Comparison of ENCODE assay signal across 1 cellular context in genomic region chr3:142828703-142829304, GRCh38.
TF ChIP-seq lines count a peak whose summit lies in the region.

No MANE protein-coding gene starts in this region.

TF ChIP-seq in HepG2, 621 proteins besides CTCF, POLR2A, EP300 and RAD21 (continued from another document):
- TF ChIP-seq ARID5B (CRISPR knock-in tag; IDR thresholded peaks at IDR 0.05) (peak; percentile 56), E2F5 (CRISPR knock-in tag; conservative IDR thresholded peaks at IDR 0.05) (no peak), NFIB (CRISPR knock-in tag; IDR thresholded peaks at IDR 0.05; ENCODE audit: borderline replicate concordance) (no peak), ZNF230 (CRISPR knock-in tag; IDR thresholded peaks at IDR 0.05) (0 out of 2 replicates have a peak, but pooled peaks have one; percentile 64), ZFP36L2 (CRISPR knock-in tag; IDR thresholded peaks at IDR 0.05) (no peak), MIXL1 (CRISPR knock-in tag; IDR thresholded peaks at IDR 0.05) (0 out of 2 replicates have a peak, but pooled peaks have one; percentile 59), ZNF552 (CRISPR knock-in tag; IDR thresholded peaks at IDR 0.05; ENCODE audit: borderline replicate concordance) (no peak), IRF2 (CRISPR knock-in tag; IDR thresholded peaks at IDR 0.05) (peak; percentile 88), DMTF1 (CRISPR knock-in tag; IDR thresholded peaks at IDR 0.05) (no peak), ZNF558 (CRISPR knock-in tag; IDR thresholded peaks at IDR 0.05; ENCODE audit: borderline replicate concordance) (no peak), WIZ (CRISPR knock-in tag; IDR thresholded peaks at IDR 0.05) (no peak), ZBTB34 (CRISPR knock-in tag; IDR thresholded peaks at IDR 0.05) (no peak), ZNF749 (CRISPR knock-in tag; IDR thresholded peaks at IDR 0.05; ENCODE audit: borderline replicate concordance) (no peak), MIER2 (CRISPR knock-in tag; IDR thresholded peaks at IDR 0.05) (peak; percentile 76), ZFAT (CRISPR knock-in tag; conservative IDR thresholded peaks at IDR 0.05) (no peak)
